ENCODE assay signal across 8 cellular contexts in the genomic region with DNA sequence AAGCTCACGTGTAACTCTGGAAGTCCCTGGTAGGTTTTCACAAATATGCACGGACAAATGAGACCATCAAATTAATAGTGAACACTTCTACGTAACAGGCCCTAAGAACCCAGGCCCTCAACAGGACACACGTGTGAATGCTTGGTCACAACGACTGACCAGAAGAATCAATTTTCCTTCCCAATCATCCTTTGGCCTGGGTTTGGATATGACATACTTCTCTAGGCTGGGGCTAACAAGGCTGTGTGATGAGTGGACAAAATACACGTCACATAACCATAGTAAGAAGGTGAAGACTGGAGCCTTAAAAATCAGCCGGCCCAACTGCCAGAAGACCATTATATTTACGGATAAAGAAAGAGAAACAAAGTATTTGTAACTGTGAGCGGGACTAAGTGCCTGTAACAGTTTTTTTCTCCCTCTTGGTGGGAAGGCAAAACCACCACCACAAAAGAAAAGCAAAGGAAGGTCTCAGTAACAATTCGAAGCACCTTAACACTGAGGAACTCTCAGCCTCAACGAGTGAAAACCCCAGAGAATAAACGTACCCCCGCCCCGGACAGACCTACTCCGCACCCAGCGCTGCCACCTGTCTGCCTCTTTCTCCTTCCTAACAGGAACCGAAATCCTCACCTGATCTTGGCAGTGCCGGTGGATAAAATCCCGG.
DNase-seq lines count a peak whose midpoint lies in the region; ATAC-seq lines count a peak whose summit lies in the region.

No MANE protein-coding gene starts in this region.

- peaks cover 15% of the 10 kb centered on the region for H3K36me3 ChIP-seq in iPS-20b (ENCODE audit: insufficient read depth, low read depth, low read length)

- peaks cover 16% of the 10 kb centered on the region for H3K4me1 ChIP-seq in iPS-20b (ENCODE audit: insufficient read depth, low read length)

- H3K9me3 Mint-ChIP-seq in stimulated activated memory B cell treated with anti-CD40 and anti-IgM and Interleukin-4, amounts not matched to agents 10 μg/mL and 1 μg/mL and 100 μg/mL, for 72 hours, result no peaks in the 10 kb centered on the region

- peak overlapping the region; percentile 94 for H3K4me3 ChIP-seq in iPS-20b (ENCODE audit: low read length)

- ATAC-seq in activated CD4-positive, CD25-positive, alpha-beta regulatory T cell treated with anti-CD3 and anti-CD28 coated beads, Interleukin-2, amount 50 U/mL, for 24 hours, result peak; percentile 5 to 21
- peak; percentile 1 for ATAC-seq in HG03520 (IDR thresholded peaks at IDR 0.05; ENCODE audit: unreplicated experiment)
- peak; percentile 2 for ATAC-seq in stimulated activated memory B cell treated with anti-CD40 and anti-IgM and Interleukin-4, amounts not matched to agents 10 μg/mL and 1 μg/mL and 100 μg/mL, for 72 hours

- DNase-seq in activated CD4-positive, CD25-positive, alpha-beta regulatory T cell treated with anti-CD3 and anti-CD28 coated beads, Interleukin-2, amount 50 U/mL, for 72 hours, result no peak
- peak; percentile 0 for DNase-seq in amniotic stem cell (lab: John Stamatoyannopoulos, UW)
- no peak for DNase-seq in DMS153 treated with DMSO at 0.1 percent for 48 hours (lab: John Stamatoyannopoulos, UW; ENCODE audit: unreplicated experiment)
- DNase-seq in stimulated activated CD4-positive, alpha-beta T cell treated with anti-CD3 and anti-CD28 coated beads, Interleukin-2, amount 100 ng/mL, for 48 hours, result no peak

- peak overlapping the region; percentile 86 for H3K9ac ChIP-seq in iPS-20b (ENCODE audit: low read depth, low read length)

- H3K4me3 Mint-ChIP-seq in stimulated activated memory B cell treated with anti-CD40 and anti-IgM and Interleukin-4, amounts not matched to agents 10 μg/mL and 1 μg/mL and 100 μg/mL, for 72 hours, result peak overlapping the region; percentile 99

- H3K36me3 Mint-ChIP-seq in stimulated activated memory B cell treated with anti-CD40 and anti-IgM and Interleukin-4, amounts not matched to agents 10 μg/mL and 1 μg/mL and 100 μg/mL, for 72 hours, result peaks cover 27% of the 10 kb centered on the region

- no peaks in the 10 kb centered on the region for H3K27me3 ChIP-seq in iPS-20b (ENCODE audit: insufficient read depth, low read length)

- H3K27me3 Mint-ChIP-seq in stimulated activated memory B cell treated with anti-CD40 and anti-IgM and Interleukin-4, amounts not matched to agents 10 μg/mL and 1 μg/mL and 100 μg/mL, for 72 hours, result no peaks in the 10 kb centered on the region

- H3K4me1 Mint-ChIP-seq in stimulated activated memory B cell treated with anti-CD40 and anti-IgM and Interleukin-4, amounts not matched to agents 10 μg/mL and 1 μg/mL and 100 μg/mL, for 72 hours, result peaks cover 70% of the 10 kb centered on the region

- H3K27ac Mint-ChIP-seq in stimulated activated memory B cell treated with anti-CD40 and anti-IgM and Interleukin-4, amounts not matched to agents 10 μg/mL and 1 μg/mL and 100 μg/mL, for 72 hours, result peak overlapping the region; percentile 92

- no peak overlapping the region for H3K27ac ChIP-seq in iPS-20b (ENCODE audit: low read length)

- H3K9me3 ChIP-seq in iPS-20b (ENCODE audit: insufficient read depth, low read depth, low read length), result no peaks in the 10 kb centered on the region
